ENCODE assay signal across 8 cellular contexts in genomic region chr6:18155864-18156396, GRCh38. TPM values are rescaled to one million over a fixed set of nuclear protein-coding genes. Genes with fewer than 3 reads are reported as not detected.
A peak's percentile ranks its signal among the peaks of the same experiment; 100 is the strongest.
DNase-seq lines count a peak whose midpoint lies in the region; ATAC-seq and TF ChIP-seq lines count a peak whose summit lies in the region.

No MANE protein-coding gene starts in this region.

- DNase-seq in MV-4-11 (lab: John Stamatoyannopoulos, UW) (peak; percentile 54), anterior cingulate cortex (lab: John Stamatoyannopoulos, UW) (peak in 50 of 58 donors; percentile 5 to 62 (median 31)), iPS DF 4.7 (ENCODE audit: extremely low read depth, low spot score) (peak; percentile 69), sigmoid colon (peak; percentile 78)
- DNase-seq in central memory CD4-positive, alpha-beta T cell, result no peak

- peaks cover 0 to 21% (median 15%) of the 10 kb centered on the region in 4 donors for H3K4me1 ChIP-seq in sigmoid colon

- TF ChIP-seq EP300 in sigmoid colon (IDR thresholded peaks at IDR 0.05), result no peak

- TF ChIP-seq CTCF in GM12875 (IDR thresholded peaks at IDR 0.05; ENCODE audit: borderline replicate concordance, insufficient read depth, low read depth, low read length) (peak; percentile 17; the same call in 1 of the 2 replicates), sigmoid colon (IDR thresholded peaks at IDR 0.05) (peak in 3 of 4 experiments; percentile 7 to 27 (median 14))

- 1% methylated on average over 26 of the region's 26 CpGs for WGBS in sigmoid colon, 2 donors

- H3K27me3 ChIP-seq in sigmoid colon, result no peaks in the 10 kb centered on the region

- intact Hi-C loops in sigmoid colon (cut with DNase I), result loop anchor here (1.0 to 10.0 kb wide), 4 partner anchors 51 to 451 kb away; partner anchors contain the start of genes DEK, KIF13A and NUP153

- H3K4me3 ChIP-seq in GM12875 (ENCODE audit: low read depth, low read length) (peak overlapping the region; percentile 76), sigmoid colon (peak overlapping the region; percentile 70 to 98 (median 94))

- ATAC-seq in HG02610 (IDR thresholded peaks at IDR 0.05; ENCODE audit: unreplicated experiment) (peak; percentile 38), SK-N-SH treated with all-trans-retinoic acid at 6 μM for 48 hours (peak; percentile 56)

- no peak for TF ChIP-seq POLR2A in sigmoid colon (IDR thresholded peaks at IDR 0.05)

- H3K36me3 ChIP-seq in sigmoid colon, result peaks cover 0 to 12% (median 6%) of the 10 kb centered on the region in 4 donors

- H3K9me3 ChIP-seq in sigmoid colon, result no peaks in the 10 kb centered on the region

- H3K27ac ChIP-seq in sigmoid colon, result peak overlapping the region; percentile 79 to 90 (median 88)

TF ChIP-seq in SK-N-SH treated with all-trans-retinoic acid at 6 μM for 48 hours, 23 proteins besides CTCF, POLR2A, EP300 and RAD21:
- TF ChIP-seq ZFP3 (CRISPR knock-in tag; IDR thresholded peaks at IDR 0.05) (no peak), RARB (CRISPR knock-in tag; IDR thresholded peaks at IDR 0.05) (no peak), ISL1 (CRISPR knock-in tag; IDR thresholded peaks at IDR 0.05) (no peak), ARNTL (CRISPR knock-in tag; IDR thresholded peaks at IDR 0.05; ENCODE audit: borderline replicate concordance, low read depth) (no peak), GLIS3 (CRISPR knock-in tag; IDR thresholded peaks at IDR 0.05) (no peak), TOX (CRISPR knock-in tag; IDR thresholded peaks at IDR 0.05; ENCODE audit: borderline replicate concordance) (no peak), TSHZ2 (CRISPR knock-in tag; IDR thresholded peaks at IDR 0.05) (no peak), ESRRG (CRISPR knock-in tag; IDR thresholded peaks at IDR 0.05) (no peak), ZNF565 (CRISPR knock-in tag; conservative IDR thresholded peaks at IDR 0.05; ENCODE audit: low read depth) (no peak), ZFP30 (CRISPR knock-in tag; IDR thresholded peaks at IDR 0.05) (no peak), TCF4 (CRISPR knock-in tag; IDR thresholded peaks at IDR 0.05; ENCODE audit: borderline replicate concordance) (no peak), PATZ1 (CRISPR knock-in tag; IDR thresholded peaks at IDR 0.05; ENCODE audit: borderline replicate concordance) (no peak)
- TF ChIP-seq, protein P1, sequence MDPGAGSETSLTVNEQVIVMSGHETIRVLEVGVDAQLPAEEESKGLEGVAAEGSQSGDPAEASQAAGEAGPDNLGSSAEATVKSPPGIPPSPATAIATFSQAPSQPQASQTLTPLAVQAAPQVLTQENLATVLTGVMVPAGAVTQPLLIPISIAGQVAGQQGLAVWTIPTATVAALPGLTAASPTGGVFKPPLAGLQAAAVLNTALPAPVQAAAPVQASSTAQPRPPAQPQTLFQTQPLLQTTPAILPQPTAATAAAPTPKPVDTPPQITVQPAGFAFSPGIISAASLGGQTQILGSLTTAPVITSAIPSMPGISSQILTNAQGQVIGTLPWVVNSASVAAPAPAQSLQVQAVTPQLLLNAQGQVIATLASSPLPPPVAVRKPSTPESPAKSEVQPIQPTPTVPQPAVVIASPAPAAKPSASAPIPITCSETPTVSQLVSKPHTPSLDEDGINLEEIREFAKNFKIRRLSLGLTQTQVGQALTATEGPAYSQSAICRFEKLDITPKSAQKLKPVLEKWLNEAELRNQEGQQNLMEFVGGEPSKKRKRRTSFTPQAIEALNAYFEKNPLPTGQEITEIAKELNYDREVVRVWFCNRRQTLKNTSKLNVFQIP (CRISPR knock-in tag; IDR thresholded peaks at IDR 0.05; ENCODE audit: borderline replicate concordance, low read depth), result no peak
- TF ChIP-seq, protein P2, sequence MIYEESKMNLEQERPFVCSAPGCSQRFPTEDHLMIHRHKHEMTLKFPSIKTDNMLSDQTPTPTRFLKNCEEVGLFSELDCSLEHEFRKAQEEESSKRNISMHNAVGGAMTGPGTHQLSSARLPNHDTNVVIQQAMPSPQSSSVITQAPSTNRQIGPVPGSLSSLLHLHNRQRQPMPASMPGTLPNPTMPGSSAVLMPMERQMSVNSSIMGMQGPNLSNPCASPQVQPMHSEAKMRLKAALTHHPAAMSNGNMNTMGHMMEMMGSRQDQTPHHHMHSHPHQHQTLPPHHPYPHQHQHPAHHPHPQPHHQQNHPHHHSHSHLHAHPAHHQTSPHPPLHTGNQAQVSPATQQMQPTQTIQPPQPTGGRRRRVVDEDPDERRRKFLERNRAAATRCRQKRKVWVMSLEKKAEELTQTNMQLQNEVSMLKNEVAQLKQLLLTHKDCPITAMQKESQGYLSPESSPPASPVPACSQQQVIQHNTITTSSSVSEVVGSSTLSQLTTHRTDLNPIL (CRISPR knock-in tag; IDR thresholded peaks at IDR 0.05; ENCODE audit: low read depth), result no peak

RNA-seq across cellular contexts. Expression of gene KDM1B, which starts 0.7 kb away (rescaled TPM):
- total RNA-seq in sigmoid colon, result 10 to 100 TPM; 10.2 to 14.3 (median 12.2) TPM
- 10 to 100 TPM; 11.4 to 32.8 (median 18.8) TPM for polyA plus RNA-seq in sigmoid colon

RNA-seq across cellular contexts. Expression of gene TPMT, which starts 1.1 kb away (rescaled TPM):
- 10 to 100 TPM in 2 of 4 donors, 1 to 10 TPM in 2; 6.6 to 11.1 (median 9.3) TPM for total RNA-seq in sigmoid colon
- 100 to 1,000 TPM in 1 of 3 donors, 10 to 100 TPM in 2; 45.7 to 131 (median 64.3) TPM for polyA plus RNA-seq in sigmoid colon

RNA-seq across cellular contexts. Expression of gene NHLRC1, which starts 33.5 kb away (rescaled TPM):
- total RNA-seq in sigmoid colon, result 1 to 10 TPM; 1.2 to 1.9 (median 1.5) TPM
- 1 to 10 TPM; 1.2 to 3.0 (median 2.4) TPM for polyA plus RNA-seq in sigmoid colon
